ENCODE assay signal across 23 cellular contexts in the genomic region with DNA sequence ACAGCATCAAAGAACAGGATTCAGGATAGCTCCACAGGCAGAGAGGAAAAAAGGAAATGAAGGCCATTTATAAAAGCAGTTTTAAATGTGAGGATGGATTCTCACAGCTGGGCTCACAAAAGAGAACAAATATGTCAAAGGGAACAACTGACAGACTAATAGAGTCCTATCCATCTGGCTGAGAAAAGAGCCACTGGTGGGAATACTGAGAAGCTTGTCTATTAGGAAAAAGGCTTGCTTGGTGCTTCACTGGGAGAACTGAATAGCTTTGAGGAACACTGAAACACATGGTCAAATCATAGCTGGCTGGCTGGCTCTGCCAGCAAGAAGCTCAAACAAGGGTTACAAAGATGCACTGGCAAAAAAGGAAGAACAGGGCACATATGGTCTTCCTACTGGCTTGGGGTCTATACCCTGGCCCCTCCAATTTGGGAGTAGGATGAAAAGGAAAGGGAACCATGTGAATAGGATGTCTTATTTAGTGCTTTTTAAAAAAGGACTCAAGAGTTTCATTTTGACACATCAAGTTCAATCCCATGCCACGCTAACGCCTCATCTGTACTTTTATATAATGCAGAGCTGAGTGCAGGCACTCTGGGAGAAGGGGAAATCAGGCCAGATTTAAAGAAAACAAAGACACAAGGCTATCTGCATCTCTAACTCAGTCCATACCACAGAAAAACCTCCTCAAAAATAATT. TPM values are rescaled to one million over a fixed set of nuclear protein-coding genes. Genes with fewer than 3 reads are reported as not detected.
DNase-seq lines count a peak whose midpoint lies in the region; ATAC-seq, FAIRE-seq and TF ChIP-seq lines count a peak whose summit lies in the region.
"Had no signal": no experiment of that assay in that cellular context is flagged by ENCODE, and none has a peak within 500 bp of the region (broad histone marks: within the 10 kb centered on the region; RNA-seq: fewer than 3 reads in every experiment).

No MANE protein-coding gene starts in this region.

- POLR2A ChIA-PET in CD8-positive, alpha-beta T cell (lab: Charles Lee): interaction anchor here (1.0 kb wide), 1 partner anchor 9 kb away, joined by 3 read pairs; no protein-coding TSS in a partner anchor
- POLR2A ChIA-PET in activated CD4-positive, alpha-beta memory T cell treated with anti-CD3 and anti-CD28 coated beads for 36 hours (lab: Charles Lee): no interaction called here

- TF ChIP-seq CTCF in CD8-positive, alpha-beta T cell (IDR thresholded peaks at IDR 0.05): no peak
- no peak for TF ChIP-seq CTCF in osteocyte (IDR thresholded peaks at IDR 0.05)

- FAIRE-seq in GM18507 (lab: Jason Lieb, UNC): peak; percentile 41
- FAIRE-seq: astrocyte, frontal cortex, keratinocyte had no signal

- no peaks in the 10 kb centered on the region for H3K9me3 Mint-ChIP-seq in CD8-positive, alpha-beta T cell
- H3K9me3 Mint-ChIP-seq in naive B cell (no peaks in the 10 kb centered on the region), osteocyte (ENCODE audit: unreplicated experiment) (no peaks in the 10 kb centered on the region)
- no peaks in the 10 kb centered on the region for H3K9me3 Mint-ChIP-seq in activated CD4-positive, alpha-beta memory T cell treated with anti-CD3 and anti-CD28 coated beads for 36 hours
- H3K9me3 Mint-ChIP-seq: activated CD4-positive, alpha-beta T cell treated with anti-CD3 and anti-CD28 coated beads, Interleukin-2, amount 10 ng/mL, durations not matched to agents 7 days and 5 days; activated naive CD8-positive, alpha-beta T cell treated with anti-CD3 and anti-CD28 coated beads, Interleukin-2, amount 10 ng/mL, durations not matched to agents 7 days and 5 days had no signal

- intact Hi-C loops in CD8-positive, alpha-beta T cell (cut with DNase I, micrococcal nuclease): loop anchor here in 1 of 2 experiments (2.0 kb wide), 1 partner anchor 122 kb away; no protein-coding TSS in a partner anchor
- intact Hi-C loops in activated CD4-positive, alpha-beta memory T cell treated with anti-CD3 and anti-CD28 coated beads for 36 hours (cut with micrococcal nuclease): no loop called here

- peaks cover 39% of the 10 kb centered on the region for H3K36me3 Mint-ChIP-seq in CD8-positive, alpha-beta T cell
- H3K36me3 Mint-ChIP-seq in naive B cell (peaks cover 8 to 20% of the 10 kb centered on the region in 2 donors), osteocyte (ENCODE audit: unreplicated experiment) (peaks cover 11% of the 10 kb centered on the region)
- peaks cover 7% of the 10 kb centered on the region for H3K36me3 Mint-ChIP-seq in activated CD4-positive, alpha-beta memory T cell treated with anti-CD3 and anti-CD28 coated beads for 36 hours

- no peak for DNase-seq in CD8-positive, alpha-beta T cell
- DNase-seq in GM18507 (ENCODE audit: extremely low spot score, insufficient read length, low read depth): no peak
- DNase-seq in cerebellar cortex (ENCODE audit: low spot score): peak; percentile 38
- no peak for DNase-seq in naive B cell
- DNase-seq in DMS 273 treated with DMSO at 0.1 percent for 48 hours (lab: John Stamatoyannopoulos, UW): no peak
- DNase-seq in activated CD4-positive, alpha-beta memory T cell treated with anti-CD3 and anti-CD28 coated beads for 36 hours: no peak
- DNase-seq in activated CD8-positive, alpha-beta memory T cell treated with anti-CD3 and anti-CD28 coated beads, Interleukin-2, amount 50 U/mL, for 48 hours: no peak
- DNase-seq in osteocyte (ENCODE audit: extremely low spot score, unreplicated experiment): no peak
- DNase-seq: activated CD4-positive, alpha-beta T cell treated with anti-CD3 and anti-CD28 coated beads, Interleukin-2, amount 10 ng/mL, durations not matched to agents 7 days and 5 days; activated naive CD8-positive, alpha-beta T cell treated with anti-CD3 and anti-CD28 coated beads, Interleukin-2, amount 10 ng/mL, durations not matched to agents 7 days and 5 days; cerebellar nuclear complex; effector memory CD4-positive, alpha-beta T cell; NCI-H1048; NCI-H187 treated with DMSO at 0.1 percent for 48 hours; stimulated activated CD4-positive, alpha-beta T cell treated with anti-CD3 and anti-CD28 coated beads, Interleukin-4, amount 100 ng/mL, for 1 hour; stimulated activated naive CD4-positive, alpha-beta T cell treated with Interleukin-2 at 50 U/mL for 16 hours had no signal

- peak overlapping the region; percentile 11 for H3K27ac Mint-ChIP-seq in CD8-positive, alpha-beta T cell
- H3K27ac Mint-ChIP-seq in naive B cell (peak overlapping the region in 4 of 6 donors; percentile 63 to 96 (median 71)), osteocyte (ENCODE audit: unreplicated experiment) (no peak overlapping the region)
- no peak overlapping the region for H3K27ac Mint-ChIP-seq in activated CD4-positive, alpha-beta memory T cell treated with anti-CD3 and anti-CD28 coated beads for 36 hours
- H3K27ac Mint-ChIP-seq: activated naive CD8-positive, alpha-beta T cell treated with anti-CD3 and anti-CD28 coated beads, Interleukin-2, amount 10 ng/mL, durations not matched to agents 7 days and 5 days had no signal

- no peak overlapping the region for H3K4me3 ChIP-seq in CD8-positive, alpha-beta T cell (ENCODE audit: low read depth, low read length)
- H3K4me3 ChIP-seq: esophagus muscularis mucosa, lung had no signal

- no peaks in the 10 kb centered on the region for H3K36me3 ChIP-seq in CD8-positive, alpha-beta T cell (ENCODE audit: insufficient read depth, low read length)

- H3K27me3 ChIP-seq in CD8-positive, alpha-beta T cell (ENCODE audit: insufficient read depth, low read length): no peaks in the 10 kb centered on the region
- H3K27me3 ChIP-seq: esophagus muscularis mucosa had no signal

- H3K4me1 Mint-ChIP-seq in CD8-positive, alpha-beta T cell (ENCODE audit: low read depth): no peaks in the 10 kb centered on the region
- H3K4me1 Mint-ChIP-seq in naive B cell: peaks cover 30 to 65% (median 37%) of the 10 kb centered on the region in 3 donors
- no peaks in the 10 kb centered on the region for H3K4me1 Mint-ChIP-seq in activated CD4-positive, alpha-beta memory T cell treated with anti-CD3 and anti-CD28 coated beads for 36 hours (ENCODE audit: low read depth)
- H3K4me1 Mint-ChIP-seq in osteocyte (ENCODE audit: unreplicated experiment): peaks cover under 1% of the 10 kb centered on the region
- H3K4me1 Mint-ChIP-seq: activated naive CD8-positive, alpha-beta T cell treated with anti-CD3 and anti-CD28 coated beads, Interleukin-2, amount 10 ng/mL, durations not matched to agents 7 days and 5 days had no signal

- no peak for ATAC-seq in CD8-positive, alpha-beta T cell
- ATAC-seq in naive B cell (ENCODE audit: low read depth in 2 of 2): no peak

- H3K27me3 Mint-ChIP-seq in CD8-positive, alpha-beta T cell (ENCODE audit: low read depth): no peaks in the 10 kb centered on the region
- H3K27me3 Mint-ChIP-seq in naive B cell: no peaks in the 10 kb centered on the region
- no peaks in the 10 kb centered on the region for H3K27me3 Mint-ChIP-seq in activated CD4-positive, alpha-beta memory T cell treated with anti-CD3 and anti-CD28 coated beads for 36 hours
- no peaks in the 10 kb centered on the region for H3K27me3 Mint-ChIP-seq in osteocyte (ENCODE audit: unreplicated experiment)
- H3K27me3 Mint-ChIP-seq: activated CD4-positive, alpha-beta T cell treated with anti-CD3 and anti-CD28 coated beads, Interleukin-2, amount 10 ng/mL, durations not matched to agents 7 days and 5 days; activated naive CD8-positive, alpha-beta T cell treated with anti-CD3 and anti-CD28 coated beads, Interleukin-2, amount 10 ng/mL, durations not matched to agents 7 days and 5 days had no signal

- H3K9me3 ChIP-seq in CD8-positive, alpha-beta T cell (ENCODE audit: low read length): no peaks in the 10 kb centered on the region
- H3K9me3 ChIP-seq: esophagus muscularis mucosa had no signal

- CTCF ChIA-PET in CD8-positive, alpha-beta T cell (lab: Charles Lee): interaction anchor here (0.8 to 3.7 kb wide), 9 partner anchors 9 to 184 kb away, joined by 3 to 31 read pairs (median 13); no protein-coding TSS in a partner anchor
- CTCF ChIA-PET in activated CD4-positive, alpha-beta memory T cell treated with anti-CD3 and anti-CD28 coated beads for 36 hours (lab: Charles Lee): interaction anchor here (0.7 to 3.9 kb wide), 19 partner anchors 8 to 1361 kb away, joined by 3 to 69 read pairs (median 6); partner anchors contain the start of gene KCNIP2

- no peak overlapping the region for H3K27ac ChIP-seq in CD8-positive, alpha-beta T cell (ENCODE audit: low read depth, low read length)
- H3K27ac ChIP-seq: C4-2B, esophagus muscularis mucosa, VCaP had no signal

- no peaks in the 10 kb centered on the region for H3K4me1 ChIP-seq in CD8-positive, alpha-beta T cell (ENCODE audit: insufficient read depth, low read length)

- H3K4me3 Mint-ChIP-seq in CD8-positive, alpha-beta T cell: no peak overlapping the region
- H3K4me3 Mint-ChIP-seq in naive B cell (peak overlapping the region in 6 of 8 donors; percentile 36 to 84 (median 60)), osteocyte (ENCODE audit: unreplicated experiment) (no peak overlapping the region)
- no peak overlapping the region for H3K4me3 Mint-ChIP-seq in activated CD4-positive, alpha-beta memory T cell treated with anti-CD3 and anti-CD28 coated beads for 36 hours
- H3K4me3 Mint-ChIP-seq: activated CD4-positive, alpha-beta T cell treated with anti-CD3 and anti-CD28 coated beads, Interleukin-2, amount 10 ng/mL, durations not matched to agents 7 days and 5 days; activated naive CD8-positive, alpha-beta T cell treated with anti-CD3 and anti-CD28 coated beads, Interleukin-2, amount 10 ng/mL, durations not matched to agents 7 days and 5 days had no signal

RNA-seq across cellular contexts. Expression of gene KCNIP2, which starts 44.8 kb away (rescaled TPM):
- total RNA-seq in CD8-positive, alpha-beta T cell: 1 to 10 TPM in 1 of 2 experiments, under 1 TPM in 1; 0.87 to 1.1 TPM
- polyA plus RNA-seq in naive B cell (ENCODE audit: low read depth in 6 of 6): 10 to 100 TPM; 12.9 to 56.1 (median 32.8) TPM
- total RNA-seq in activated CD4-positive, alpha-beta memory T cell treated with anti-CD3 and anti-CD28 coated beads for 36 hours: 1 to 10 TPM; 1.4 to 1.8 TPM
- 3.2 and 3.5 TPM in 2 replicates for total RNA-seq in osteocyte

Comparison
In these comparisons a context has a peak if more than half of its experiments do, and no peak if none do; other contexts are left out.
1. H3K27ac Mint-ChIP-seq: peak in CD8-positive, alpha-beta T cell (single experiment) and naive B cell (4 of 6); none in activated CD4-positive, alpha-beta memory T cell treated with anti-CD3 and anti-CD28 coated beads for 36 hours (single experiment) and osteocyte (single experiment).
2. H3K4me3 Mint-ChIP-seq: peak in naive B cell (6 of 8); none in CD8-positive, alpha-beta T cell (single experiment), activated CD4-positive, alpha-beta memory T cell treated with anti-CD3 and anti-CD28 coated beads for 36 hours (single experiment) and osteocyte (single experiment).